In the genomic region with DNA sequence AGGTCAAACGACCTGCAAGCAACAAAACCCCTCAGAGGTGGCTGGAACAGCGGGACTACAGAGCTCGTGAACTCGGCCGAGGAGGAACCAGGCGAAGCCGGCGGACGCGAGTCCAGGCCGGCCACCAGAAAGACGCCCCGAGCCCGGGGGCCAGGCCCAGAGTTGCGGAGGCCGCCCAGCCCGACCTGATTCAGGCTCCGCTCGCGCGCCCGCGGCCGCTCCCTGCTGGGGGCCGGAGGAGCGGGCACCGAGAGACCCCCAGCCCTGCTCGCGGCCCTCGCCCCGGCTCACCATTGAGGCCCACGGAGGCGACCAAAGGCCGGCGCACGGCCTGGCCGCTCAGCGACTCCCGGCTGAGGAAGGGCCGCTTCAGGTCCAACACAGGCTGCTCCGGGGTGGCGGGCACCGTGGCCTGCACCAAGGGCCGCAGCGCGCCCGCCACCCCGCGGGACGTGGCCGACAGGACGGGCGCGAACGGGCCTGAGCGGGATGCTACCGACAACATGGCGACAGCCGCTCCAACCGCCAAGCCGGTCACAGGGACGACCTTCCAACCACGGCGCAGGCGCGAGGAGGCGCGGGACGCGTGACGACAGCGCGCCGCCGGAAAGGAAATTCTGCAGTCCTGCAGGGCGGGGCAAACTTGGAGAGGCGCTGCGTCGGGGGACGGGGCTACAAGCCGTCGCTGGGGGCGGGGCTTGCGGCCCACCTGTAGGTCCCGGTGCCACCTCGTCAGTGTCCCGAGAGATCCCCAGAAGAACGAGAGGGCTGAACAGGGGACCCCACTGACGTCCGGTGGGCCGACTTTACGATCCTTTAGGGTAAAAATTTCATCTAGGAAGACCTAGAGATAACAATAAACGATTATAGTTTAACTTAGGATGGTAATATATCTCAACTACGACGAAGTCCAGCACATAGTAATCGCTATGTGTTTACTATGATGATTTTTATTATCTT, we compare ENCODE assay signal across 1 cellular context.
TF ChIP-seq lines count a peak whose summit lies in the region.

A gene (minus strand): TSS at position 538 of the 960 bp plus-strand sequence. CDS start 33 bp downstream, at position 505.

TF ChIP-seq in K562, 482 proteins besides CTCF, POLR2A, EP300 and RAD21 (continued from another document and continues in another):
- TF ChIP-seq, protein P1, sequence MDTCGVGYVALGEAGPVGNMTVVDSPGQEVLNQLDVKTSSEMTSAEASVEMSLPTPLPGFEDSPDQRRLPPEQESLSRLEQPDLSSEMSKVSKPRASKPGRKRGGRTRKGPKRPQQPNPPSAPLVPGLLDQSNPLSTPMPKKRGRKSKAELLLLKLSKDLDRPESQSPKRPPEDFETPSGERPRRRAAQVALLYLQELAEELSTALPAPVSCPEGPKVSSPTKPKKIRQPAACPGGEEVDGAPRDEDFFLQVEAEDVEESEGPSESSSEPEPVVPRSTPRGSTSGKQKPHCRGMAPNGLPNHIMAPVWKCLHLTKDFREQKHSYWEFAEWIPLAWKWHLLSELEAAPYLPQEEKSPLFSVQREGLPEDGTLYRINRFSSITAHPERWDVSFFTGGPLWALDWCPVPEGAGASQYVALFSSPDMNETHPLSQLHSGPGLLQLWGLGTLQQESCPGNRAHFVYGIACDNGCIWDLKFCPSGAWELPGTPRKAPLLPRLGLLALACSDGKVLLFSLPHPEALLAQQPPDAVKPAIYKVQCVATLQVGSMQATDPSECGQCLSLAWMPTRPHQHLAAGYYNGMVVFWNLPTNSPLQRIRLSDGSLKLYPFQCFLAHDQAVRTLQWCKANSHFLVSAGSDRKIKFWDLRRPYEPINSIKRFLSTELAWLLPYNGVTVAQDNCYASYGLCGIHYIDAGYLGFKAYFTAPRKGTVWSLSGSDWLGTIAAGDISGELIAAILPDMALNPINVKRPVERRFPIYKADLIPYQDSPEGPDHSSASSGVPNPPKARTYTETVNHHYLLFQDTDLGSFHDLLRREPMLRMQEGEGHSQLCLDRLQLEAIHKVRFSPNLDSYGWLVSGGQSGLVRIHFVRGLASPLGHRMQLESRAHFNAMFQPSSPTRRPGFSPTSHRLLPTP (IDR thresholded peaks at IDR 0.05; ENCODE audit: borderline replicate concordance, extremely low read depth, insufficient read length): no peak
- TF ChIP-seq HDAC1 (IDR thresholded peaks at IDR 0.05) (peak in 1 of 2 experiments; percentile 25; a peak in 1 of 4 replicates), KHSRP (IDR thresholded peaks at IDR 0.05) (no peak), PTTG1 (tag; IDR thresholded peaks at IDR 0.05; ENCODE audit: low read depth) (no peak), ZNF354B (CRISPR knock-in tag; IDR thresholded peaks at IDR 0.05) (no peak), ETV5 (CRISPR knock-in tag; IDR thresholded peaks at IDR 0.05; ENCODE audit: low read depth) (peak; percentile 42; the same call in 1 of the 2 replicates), HNRNPLL (IDR thresholded peaks at IDR 0.05; ENCODE audit: low read depth, low read length, poor library complexity, severe bottlenecking) (no peak), ATF1 (CRISPR knock-in tag; IDR thresholded peaks at IDR 0.05) (peak; percentile 89), ATF1 (tag; IDR thresholded peaks at IDR 0.05) (peak; percentile 95), BRD9 (IDR thresholded peaks at IDR 0.05; ENCODE audit: low read depth, partially characterized antibody) (no peak), CBX1 (IDR thresholded peaks at IDR 0.05; ENCODE audit: low read depth) (0 out of 2 replicates have a peak, but pooled peaks have one; percentile 28), NFE2L1 (tag; IDR thresholded peaks at IDR 0.05; ENCODE audit: borderline replicate concordance, low read depth) (no peak), NFYB (IDR thresholded peaks at IDR 0.05; ENCODE audit: extremely low read depth, insufficient read length) (no peak), NEUROD1 (IDR thresholded peaks at IDR 0.05; ENCODE audit: borderline replicate concordance, low read depth, low read length, partially characterized antibody) (no peak), PHF20 (IDR thresholded peaks at IDR 0.05; ENCODE audit: partially characterized antibody) (peak; percentile 73), ELF2 (CRISPR knock-in tag; IDR thresholded peaks at IDR 0.05) (peak; percentile 58; the same call in 1 of the 2 replicates), EWSR1 (IDR thresholded peaks at IDR 0.05; ENCODE audit: borderline replicate concordance, low read depth, partially characterized antibody) (no peak), SMARCC2 (IDR thresholded peaks at IDR 0.05; ENCODE audit: low read depth) (no peak), RHOXF2B (CRISPR knock-in tag; conservative IDR thresholded peaks at IDR 0.05) (no peak), GATAD2B (IDR thresholded peaks at IDR 0.05; ENCODE audit: borderline replicate concordance) (no peak), MCM2 (IDR thresholded peaks at IDR 0.05; ENCODE audit: low read depth) (no peak), TBL1XR1 (IDR thresholded peaks at IDR 0.05; ENCODE audit: low read length in 2 of 2) (peak in 1 of 2 experiments; percentile 52; a peak in 1 of 4 replicates), HNRNPL (IDR thresholded peaks at IDR 0.05; ENCODE audit: low read depth, low read length) (no peak), GABPA (tag; conservative IDR thresholded peaks at IDR 0.05; ENCODE audit: low read depth) (peak; percentile 77), SREBF2 (CRISPR knock-in tag; IDR thresholded peaks at IDR 0.05) (no peak), ILF3 (IDR thresholded peaks at IDR 0.05; ENCODE audit: borderline replicate concordance) (peak; percentile 65; the same call in 1 of the 2 replicates), ZNF551 (CRISPR knock-in tag; IDR thresholded peaks at IDR 0.05) (no peak)
- TF ChIP-seq, protein P2, sequence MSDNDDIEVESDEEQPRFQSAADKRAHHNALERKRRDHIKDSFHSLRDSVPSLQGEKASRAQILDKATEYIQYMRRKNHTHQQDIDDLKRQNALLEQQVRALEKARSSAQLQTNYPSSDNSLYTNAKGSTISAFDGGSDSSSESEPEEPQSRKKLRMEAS (CRISPR knock-in tag; IDR thresholded peaks at IDR 0.05): peak; percentile 64
- TF ChIP-seq, protein P3, sequence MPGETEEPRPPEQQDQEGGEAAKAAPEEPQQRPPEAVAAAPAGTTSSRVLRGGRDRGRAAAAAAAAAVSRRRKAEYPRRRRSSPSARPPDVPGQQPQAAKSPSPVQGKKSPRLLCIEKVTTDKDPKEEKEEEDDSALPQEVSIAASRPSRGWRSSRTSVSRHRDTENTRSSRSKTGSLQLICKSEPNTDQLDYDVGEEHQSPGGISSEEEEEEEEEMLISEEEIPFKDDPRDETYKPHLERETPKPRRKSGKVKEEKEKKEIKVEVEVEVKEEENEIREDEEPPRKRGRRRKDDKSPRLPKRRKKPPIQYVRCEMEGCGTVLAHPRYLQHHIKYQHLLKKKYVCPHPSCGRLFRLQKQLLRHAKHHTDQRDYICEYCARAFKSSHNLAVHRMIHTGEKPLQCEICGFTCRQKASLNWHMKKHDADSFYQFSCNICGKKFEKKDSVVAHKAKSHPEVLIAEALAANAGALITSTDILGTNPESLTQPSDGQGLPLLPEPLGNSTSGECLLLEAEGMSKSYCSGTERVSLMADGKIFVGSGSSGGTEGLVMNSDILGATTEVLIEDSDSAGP (CRISPR knock-in tag; IDR thresholded peaks at IDR 0.05): no peak
- TF ChIP-seq, protein P4, sequence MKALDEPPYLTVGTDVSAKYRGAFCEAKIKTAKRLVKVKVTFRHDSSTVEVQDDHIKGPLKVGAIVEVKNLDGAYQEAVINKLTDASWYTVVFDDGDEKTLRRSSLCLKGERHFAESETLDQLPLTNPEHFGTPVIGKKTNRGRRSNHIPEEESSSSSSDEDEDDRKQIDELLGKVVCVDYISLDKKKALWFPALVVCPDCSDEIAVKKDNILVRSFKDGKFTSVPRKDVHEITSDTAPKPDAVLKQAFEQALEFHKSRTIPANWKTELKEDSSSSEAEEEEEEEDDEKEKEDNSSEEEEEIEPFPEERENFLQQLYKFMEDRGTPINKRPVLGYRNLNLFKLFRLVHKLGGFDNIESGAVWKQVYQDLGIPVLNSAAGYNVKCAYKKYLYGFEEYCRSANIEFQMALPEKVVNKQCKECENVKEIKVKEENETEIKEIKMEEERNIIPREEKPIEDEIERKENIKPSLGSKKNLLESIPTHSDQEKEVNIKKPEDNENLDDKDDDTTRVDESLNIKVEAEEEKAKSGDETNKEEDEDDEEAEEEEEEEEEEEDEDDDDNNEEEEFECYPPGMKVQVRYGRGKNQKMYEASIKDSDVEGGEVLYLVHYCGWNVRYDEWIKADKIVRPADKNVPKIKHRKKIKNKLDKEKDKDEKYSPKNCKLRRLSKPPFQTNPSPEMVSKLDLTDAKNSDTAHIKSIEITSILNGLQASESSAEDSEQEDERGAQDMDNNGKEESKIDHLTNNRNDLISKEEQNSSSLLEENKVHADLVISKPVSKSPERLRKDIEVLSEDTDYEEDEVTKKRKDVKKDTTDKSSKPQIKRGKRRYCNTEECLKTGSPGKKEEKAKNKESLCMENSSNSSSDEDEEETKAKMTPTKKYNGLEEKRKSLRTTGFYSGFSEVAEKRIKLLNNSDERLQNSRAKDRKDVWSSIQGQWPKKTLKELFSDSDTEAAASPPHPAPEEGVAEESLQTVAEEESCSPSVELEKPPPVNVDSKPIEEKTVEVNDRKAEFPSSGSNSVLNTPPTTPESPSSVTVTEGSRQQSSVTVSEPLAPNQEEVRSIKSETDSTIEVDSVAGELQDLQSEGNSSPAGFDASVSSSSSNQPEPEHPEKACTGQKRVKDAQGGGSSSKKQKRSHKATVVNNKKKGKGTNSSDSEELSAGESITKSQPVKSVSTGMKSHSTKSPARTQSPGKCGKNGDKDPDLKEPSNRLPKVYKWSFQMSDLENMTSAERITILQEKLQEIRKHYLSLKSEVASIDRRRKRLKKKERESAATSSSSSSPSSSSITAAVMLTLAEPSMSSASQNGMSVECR (CRISPR knock-in tag; IDR thresholded peaks at IDR 0.05): peak; percentile 52
- TF ChIP-seq, protein P5, sequence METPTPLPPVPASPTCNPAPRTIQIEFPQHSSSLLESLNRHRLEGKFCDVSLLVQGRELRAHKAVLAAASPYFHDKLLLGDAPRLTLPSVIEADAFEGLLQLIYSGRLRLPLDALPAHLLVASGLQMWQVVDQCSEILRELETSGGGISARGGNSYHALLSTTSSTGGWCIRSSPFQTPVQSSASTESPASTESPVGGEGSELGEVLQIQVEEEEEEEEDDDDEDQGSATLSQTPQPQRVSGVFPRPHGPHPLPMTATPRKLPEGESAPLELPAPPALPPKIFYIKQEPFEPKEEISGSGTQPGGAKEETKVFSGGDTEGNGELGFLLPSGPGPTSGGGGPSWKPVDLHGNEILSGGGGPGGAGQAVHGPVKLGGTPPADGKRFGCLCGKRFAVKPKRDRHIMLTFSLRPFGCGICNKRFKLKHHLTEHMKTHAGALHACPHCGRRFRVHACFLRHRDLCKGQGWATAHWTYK (CRISPR knock-in tag; IDR thresholded peaks at IDR 0.05): no peak
- TF ChIP-seq, protein P6, sequence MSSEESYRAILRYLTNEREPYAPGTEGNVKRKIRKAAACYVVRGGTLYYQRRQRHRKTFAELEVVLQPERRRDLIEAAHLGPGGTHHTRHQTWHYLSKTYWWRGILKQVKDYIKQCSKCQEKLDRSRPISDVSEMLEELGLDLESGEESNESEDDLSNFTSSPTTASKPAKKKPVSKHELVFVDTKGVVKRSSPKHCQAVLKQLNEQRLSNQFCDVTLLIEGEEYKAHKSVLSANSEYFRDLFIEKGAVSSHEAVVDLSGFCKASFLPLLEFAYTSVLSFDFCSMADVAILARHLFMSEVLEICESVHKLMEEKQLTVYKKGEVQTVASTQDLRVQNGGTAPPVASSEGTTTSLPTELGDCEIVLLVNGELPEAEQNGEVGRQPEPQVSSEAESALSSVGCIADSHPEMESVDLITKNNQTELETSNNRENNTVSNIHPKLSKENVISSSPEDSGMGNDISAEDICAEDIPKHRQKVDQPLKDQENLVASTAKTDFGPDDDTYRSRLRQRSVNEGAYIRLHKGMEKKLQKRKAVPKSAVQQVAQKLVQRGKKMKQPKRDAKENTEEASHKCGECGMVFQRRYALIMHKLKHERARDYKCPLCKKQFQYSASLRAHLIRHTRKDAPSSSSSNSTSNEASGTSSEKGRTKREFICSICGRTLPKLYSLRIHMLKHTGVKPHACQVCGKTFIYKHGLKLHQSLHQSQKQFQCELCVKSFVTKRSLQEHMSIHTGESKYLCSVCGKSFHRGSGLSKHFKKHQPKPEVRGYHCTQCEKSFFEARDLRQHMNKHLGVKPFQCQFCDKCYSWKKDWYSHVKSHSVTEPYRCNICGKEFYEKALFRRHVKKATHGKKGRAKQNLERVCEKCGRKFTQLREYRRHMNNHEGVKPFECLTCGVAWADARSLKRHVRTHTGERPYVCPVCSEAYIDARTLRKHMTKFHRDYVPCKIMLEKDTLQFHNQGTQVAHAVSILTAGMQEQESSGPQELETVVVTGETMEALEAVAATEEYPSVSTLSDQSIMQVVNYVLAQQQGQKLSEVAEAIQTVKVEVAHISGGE (CRISPR knock-in tag; IDR thresholded peaks at IDR 0.05): peak in 1 of 3 experiments; percentile 62; a peak in 1 of 6 replicates
- TF ChIP-seq, protein P7, sequence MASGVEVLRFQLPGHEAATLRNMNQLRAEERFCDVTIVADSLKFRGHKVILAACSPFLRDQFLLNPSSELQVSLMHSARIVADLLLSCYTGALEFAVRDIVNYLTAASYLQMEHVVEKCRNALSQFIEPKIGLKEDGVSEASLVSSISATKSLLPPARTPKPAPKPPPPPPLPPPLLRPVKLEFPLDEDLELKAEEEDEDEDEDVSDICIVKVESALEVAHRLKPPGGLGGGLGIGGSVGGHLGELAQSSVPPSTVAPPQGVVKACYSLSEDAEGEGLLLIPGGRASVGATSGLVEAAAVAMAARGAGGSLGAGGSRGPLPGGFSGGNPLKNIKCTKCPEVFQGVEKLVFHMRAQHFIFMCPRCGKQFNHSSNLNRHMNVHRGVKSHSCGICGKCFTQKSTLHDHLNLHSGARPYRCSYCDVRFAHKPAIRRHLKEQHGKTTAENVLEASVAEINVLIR (CRISPR knock-in tag; IDR thresholded peaks at IDR 0.05): peak; percentile 93
- TF ChIP-seq, protein P8, sequence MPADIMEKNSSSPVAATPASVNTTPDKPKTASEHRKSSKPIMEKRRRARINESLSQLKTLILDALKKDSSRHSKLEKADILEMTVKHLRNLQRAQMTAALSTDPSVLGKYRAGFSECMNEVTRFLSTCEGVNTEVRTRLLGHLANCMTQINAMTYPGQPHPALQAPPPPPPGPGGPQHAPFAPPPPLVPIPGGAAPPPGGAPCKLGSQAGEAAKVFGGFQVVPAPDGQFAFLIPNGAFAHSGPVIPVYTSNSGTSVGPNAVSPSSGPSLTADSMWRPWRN (IDR thresholded peaks at IDR 0.05; ENCODE audit: low read depth): no peak
- TF ChIP-seq, protein P9, sequence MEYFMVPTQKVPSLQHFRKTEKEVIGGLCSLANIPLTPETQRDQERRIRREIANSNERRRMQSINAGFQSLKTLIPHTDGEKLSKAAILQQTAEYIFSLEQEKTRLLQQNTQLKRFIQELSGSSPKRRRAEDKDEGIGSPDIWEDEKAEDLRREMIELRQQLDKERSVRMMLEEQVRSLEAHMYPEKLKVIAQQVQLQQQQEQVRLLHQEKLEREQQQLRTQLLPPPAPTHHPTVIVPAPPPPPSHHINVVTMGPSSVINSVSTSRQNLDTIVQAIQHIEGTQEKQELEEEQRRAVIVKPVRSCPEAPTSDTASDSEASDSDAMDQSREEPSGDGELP (CRISPR knock-in tag; IDR thresholded peaks at IDR 0.05; ENCODE audit: borderline replicate concordance): peak; percentile 60; the same call in 1 of the 2 replicates
- TF ChIP-seq, protein P10, sequence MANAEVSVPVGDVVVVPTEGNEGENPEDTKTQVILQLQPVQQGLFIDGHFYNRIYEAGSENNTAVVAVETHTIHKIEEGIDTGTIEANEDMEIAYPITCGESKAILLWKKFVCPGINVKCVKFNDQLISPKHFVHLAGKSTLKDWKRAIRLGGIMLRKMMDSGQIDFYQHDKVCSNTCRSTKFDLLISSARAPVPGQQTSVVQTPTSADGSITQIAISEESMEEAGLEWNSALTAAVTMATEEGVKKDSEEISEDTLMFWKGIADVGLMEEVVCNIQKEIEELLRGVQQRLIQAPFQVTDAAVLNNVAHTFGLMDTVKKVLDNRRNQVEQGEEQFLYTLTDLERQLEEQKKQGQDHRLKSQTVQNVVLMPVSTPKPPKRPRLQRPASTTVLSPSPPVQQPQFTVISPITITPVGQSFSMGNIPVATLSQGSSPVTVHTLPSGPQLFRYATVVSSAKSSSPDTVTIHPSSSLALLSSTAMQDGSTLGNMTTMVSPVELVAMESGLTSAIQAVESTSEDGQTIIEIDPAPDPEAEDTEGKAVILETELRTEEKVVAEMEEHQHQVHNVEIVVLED (CRISPR knock-in tag; IDR thresholded peaks at IDR 0.05): peak; percentile 90
